ENCODE assay signal across 1 cellular context in the genomic region with DNA sequence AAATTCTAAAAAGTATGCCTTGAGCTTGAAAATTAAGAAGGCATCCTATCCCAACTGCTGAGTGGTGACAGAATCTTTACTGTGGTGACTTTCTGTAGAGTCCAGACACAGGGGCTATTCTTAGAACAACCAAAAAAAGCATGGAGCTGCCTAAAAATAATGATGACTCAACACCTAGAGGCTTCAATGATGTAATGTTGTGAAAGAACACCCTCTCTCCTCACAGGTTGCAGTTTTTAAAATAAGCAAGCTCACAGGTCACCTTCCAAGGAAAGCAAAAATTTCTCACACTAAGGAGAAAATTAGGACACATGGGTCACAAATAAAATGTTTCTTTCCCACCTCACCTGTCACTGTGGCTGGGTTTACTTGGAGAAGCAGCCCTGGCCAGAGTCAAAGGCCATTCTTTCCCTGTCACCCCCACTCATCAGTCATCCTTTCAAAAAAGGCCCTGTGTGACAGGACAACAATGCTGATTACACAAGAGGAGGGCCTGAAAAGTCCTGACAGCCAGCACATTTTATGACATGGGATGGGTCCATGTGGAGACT.
TF ChIP-seq lines count a peak whose summit lies in the region.

No MANE protein-coding gene starts in this region.

TF ChIP-seq in K562, 482 proteins besides CTCF, POLR2A, EP300 and RAD21 (continued from another document and continues in another):
- TF ChIP-seq DPF2 (IDR thresholded peaks at IDR 0.05) (peak; percentile 41; the same call in 1 of the 2 replicates), CBFA2T3 (IDR thresholded peaks at IDR 0.05) (no peak), ZNF586 (CRISPR knock-in tag; conservative IDR thresholded peaks at IDR 0.05) (no peak), ZBTB17 (CRISPR knock-in tag; IDR thresholded peaks at IDR 0.05) (no peak), MEIS2 (IDR thresholded peaks at IDR 0.05; ENCODE audit: partially characterized antibody) (peak; percentile 91), HOXB6 (CRISPR knock-in tag; IDR thresholded peaks at IDR 0.05; ENCODE audit: borderline replicate concordance) (no peak), GABPB1 (CRISPR knock-in tag; IDR thresholded peaks at IDR 0.05) (no peak), ILF3 (IDR thresholded peaks at IDR 0.05; ENCODE audit: borderline replicate concordance) (no peak), ARHGAP35 (IDR thresholded peaks at IDR 0.05; ENCODE audit: partially characterized antibody) (no peak), LARP7 (IDR thresholded peaks at IDR 0.05) (no peak), SAFB2 (IDR thresholded peaks at IDR 0.05; ENCODE audit: borderline replicate concordance, low read depth, low read length, severe bottlenecking) (no peak), PCBP2 (IDR thresholded peaks at IDR 0.05; ENCODE audit: low read depth, low read length, poor library complexity, severe bottlenecking) (no peak), TEAD4 (IDR thresholded peaks at IDR 0.05; ENCODE audit: low read length) (no peak), TEAD4 (CRISPR knock-in tag; IDR thresholded peaks at IDR 0.05; ENCODE audit: borderline replicate concordance) (no peak), GABPB2 (CRISPR knock-in tag; conservative IDR thresholded peaks at IDR 0.05) (no peak), PBX2 (CRISPR knock-in tag; IDR thresholded peaks at IDR 0.05; ENCODE audit: low read depth) (0 out of 2 replicates have a peak, but pooled peaks have one; percentile 38), PBX2 (tag; conservative IDR thresholded peaks at IDR 0.05; ENCODE audit: low read depth) (peak; percentile 82), KAT7 (CRISPR knock-in tag; IDR thresholded peaks at IDR 0.05; ENCODE audit: borderline replicate concordance) (no peak), MIER1 (IDR thresholded peaks at IDR 0.05; ENCODE audit: low read depth) (no peak), KAT8 (IDR thresholded peaks at IDR 0.05; ENCODE audit: low read depth) (no peak), CHD2 (IDR thresholded peaks at IDR 0.05; ENCODE audit: low read depth, low read length) (no peak), MECOM (CRISPR knock-in tag; IDR thresholded peaks at IDR 0.05) (no peak), ZNF316 (IDR thresholded peaks at IDR 0.05) (peak; percentile 95), ZNF512 (tag; IDR thresholded peaks at IDR 0.05) (no peak), NR2C2 (CRISPR knock-in tag; IDR thresholded peaks at IDR 0.05) (no peak), NR2C2 (tag; IDR thresholded peaks at IDR 0.05) (peak; percentile 82), THRB (CRISPR knock-in tag; conservative IDR thresholded peaks at IDR 0.05) (no peak), ZBTB8A (IDR thresholded peaks at IDR 0.05; ENCODE audit: partially characterized antibody) (no peak), TRIM28 (IDR thresholded peaks at IDR 0.05) (no peak), WHSC1 (IDR thresholded peaks at IDR 0.05; ENCODE audit: low read length) (no peak), ZNF197 (CRISPR knock-in tag; IDR thresholded peaks at IDR 0.05; ENCODE audit: low read depth) (no peak), PHB (CRISPR knock-in tag; IDR thresholded peaks at IDR 0.05) (no peak), HDGF (IDR thresholded peaks at IDR 0.05) (no peak), ID3 (CRISPR knock-in tag; IDR thresholded peaks at IDR 0.05) (no peak), ID3 (tag; IDR thresholded peaks at IDR 0.05) (no peak), CHD1 (IDR thresholded peaks at IDR 0.05; ENCODE audit: low read length) (no peak), DMBX1 (CRISPR knock-in tag; IDR thresholded peaks at IDR 0.05; ENCODE audit: borderline replicate concordance) (no peak), NCOA1 (IDR thresholded peaks at IDR 0.05; ENCODE audit: low read depth) (no peak), HDAC8 (tag; IDR thresholded peaks at IDR 0.05) (0 out of 2 replicates have a peak, but pooled peaks have one; percentile 49), ZNF644 (tag; IDR thresholded peaks at IDR 0.05; ENCODE audit: low read depth) (no peak; the same call in 1 of the 2 replicates), CBX2 (IDR thresholded peaks at IDR 0.05; ENCODE audit: insufficient read depth, low read length, poor library complexity, severe bottlenecking) (no peak), CLOCK (CRISPR knock-in tag; IDR thresholded peaks at IDR 0.05; ENCODE audit: borderline replicate concordance) (no peak), PHF20 (IDR thresholded peaks at IDR 0.05; ENCODE audit: partially characterized antibody) (no peak)
- TF ChIP-seq, protein P1, sequence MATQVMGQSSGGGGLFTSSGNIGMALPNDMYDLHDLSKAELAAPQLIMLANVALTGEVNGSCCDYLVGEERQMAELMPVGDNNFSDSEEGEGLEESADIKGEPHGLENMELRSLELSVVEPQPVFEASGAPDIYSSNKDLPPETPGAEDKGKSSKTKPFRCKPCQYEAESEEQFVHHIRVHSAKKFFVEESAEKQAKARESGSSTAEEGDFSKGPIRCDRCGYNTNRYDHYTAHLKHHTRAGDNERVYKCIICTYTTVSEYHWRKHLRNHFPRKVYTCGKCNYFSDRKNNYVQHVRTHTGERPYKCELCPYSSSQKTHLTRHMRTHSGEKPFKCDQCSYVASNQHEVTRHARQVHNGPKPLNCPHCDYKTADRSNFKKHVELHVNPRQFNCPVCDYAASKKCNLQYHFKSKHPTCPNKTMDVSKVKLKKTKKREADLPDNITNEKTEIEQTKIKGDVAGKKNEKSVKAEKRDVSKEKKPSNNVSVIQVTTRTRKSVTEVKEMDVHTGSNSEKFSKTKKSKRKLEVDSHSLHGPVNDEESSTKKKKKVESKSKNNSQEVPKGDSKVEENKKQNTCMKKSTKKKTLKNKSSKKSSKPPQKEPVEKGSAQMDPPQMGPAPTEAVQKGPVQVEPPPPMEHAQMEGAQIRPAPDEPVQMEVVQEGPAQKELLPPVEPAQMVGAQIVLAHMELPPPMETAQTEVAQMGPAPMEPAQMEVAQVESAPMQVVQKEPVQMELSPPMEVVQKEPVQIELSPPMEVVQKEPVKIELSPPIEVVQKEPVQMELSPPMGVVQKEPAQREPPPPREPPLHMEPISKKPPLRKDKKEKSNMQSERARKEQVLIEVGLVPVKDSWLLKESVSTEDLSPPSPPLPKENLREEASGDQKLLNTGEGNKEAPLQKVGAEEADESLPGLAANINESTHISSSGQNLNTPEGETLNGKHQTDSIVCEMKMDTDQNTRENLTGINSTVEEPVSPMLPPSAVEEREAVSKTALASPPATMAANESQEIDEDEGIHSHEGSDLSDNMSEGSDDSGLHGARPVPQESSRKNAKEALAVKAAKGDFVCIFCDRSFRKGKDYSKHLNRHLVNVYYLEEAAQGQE (CRISPR knock-in tag; IDR thresholded peaks at IDR 0.05; ENCODE audit: low read depth), result no peak
- TF ChIP-seq, protein P2, sequence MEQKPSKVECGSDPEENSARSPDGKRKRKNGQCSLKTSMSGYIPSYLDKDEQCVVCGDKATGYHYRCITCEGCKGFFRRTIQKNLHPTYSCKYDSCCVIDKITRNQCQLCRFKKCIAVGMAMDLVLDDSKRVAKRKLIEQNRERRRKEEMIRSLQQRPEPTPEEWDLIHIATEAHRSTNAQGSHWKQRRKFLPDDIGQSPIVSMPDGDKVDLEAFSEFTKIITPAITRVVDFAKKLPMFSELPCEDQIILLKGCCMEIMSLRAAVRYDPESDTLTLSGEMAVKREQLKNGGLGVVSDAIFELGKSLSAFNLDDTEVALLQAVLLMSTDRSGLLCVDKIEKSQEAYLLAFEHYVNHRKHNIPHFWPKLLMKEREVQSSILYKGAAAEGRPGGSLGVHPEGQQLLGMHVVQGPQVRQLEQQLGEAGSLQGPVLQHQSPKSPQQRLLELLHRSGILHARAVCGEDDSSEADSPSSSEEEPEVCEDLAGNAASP (IDR thresholded peaks at IDR 0.05), result no peak
- TF ChIP-seq, protein P3, sequence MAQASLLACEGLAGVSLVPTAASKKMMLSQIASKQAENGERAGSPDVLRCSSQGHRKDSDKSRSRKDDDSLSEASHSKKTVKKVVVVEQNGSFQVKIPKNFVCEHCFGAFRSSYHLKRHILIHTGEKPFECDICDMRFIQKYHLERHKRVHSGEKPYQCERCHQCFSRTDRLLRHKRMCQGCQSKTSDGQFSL (CRISPR knock-in tag; IDR thresholded peaks at IDR 0.05), result no peak
- TF ChIP-seq, protein P3 (tag; IDR thresholded peaks at IDR 0.05), result no peak; a peak in 1 of 4 replicates
- TF ChIP-seq, protein P4, sequence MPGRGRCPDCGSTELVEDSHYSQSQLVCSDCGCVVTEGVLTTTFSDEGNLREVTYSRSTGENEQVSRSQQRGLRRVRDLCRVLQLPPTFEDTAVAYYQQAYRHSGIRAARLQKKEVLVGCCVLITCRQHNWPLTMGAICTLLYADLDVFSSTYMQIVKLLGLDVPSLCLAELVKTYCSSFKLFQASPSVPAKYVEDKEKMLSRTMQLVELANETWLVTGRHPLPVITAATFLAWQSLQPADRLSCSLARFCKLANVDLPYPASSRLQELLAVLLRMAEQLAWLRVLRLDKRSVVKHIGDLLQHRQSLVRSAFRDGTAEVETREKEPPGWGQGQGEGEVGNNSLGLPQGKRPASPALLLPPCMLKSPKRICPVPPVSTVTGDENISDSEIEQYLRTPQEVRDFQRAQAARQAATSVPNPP (IDR thresholded peaks at IDR 0.05; ENCODE audit: borderline replicate concordance, insufficient read depth, insufficient read length), result no peak
